11 cellular contexts compared by ENCODE assay signal in the genomic region with DNA sequence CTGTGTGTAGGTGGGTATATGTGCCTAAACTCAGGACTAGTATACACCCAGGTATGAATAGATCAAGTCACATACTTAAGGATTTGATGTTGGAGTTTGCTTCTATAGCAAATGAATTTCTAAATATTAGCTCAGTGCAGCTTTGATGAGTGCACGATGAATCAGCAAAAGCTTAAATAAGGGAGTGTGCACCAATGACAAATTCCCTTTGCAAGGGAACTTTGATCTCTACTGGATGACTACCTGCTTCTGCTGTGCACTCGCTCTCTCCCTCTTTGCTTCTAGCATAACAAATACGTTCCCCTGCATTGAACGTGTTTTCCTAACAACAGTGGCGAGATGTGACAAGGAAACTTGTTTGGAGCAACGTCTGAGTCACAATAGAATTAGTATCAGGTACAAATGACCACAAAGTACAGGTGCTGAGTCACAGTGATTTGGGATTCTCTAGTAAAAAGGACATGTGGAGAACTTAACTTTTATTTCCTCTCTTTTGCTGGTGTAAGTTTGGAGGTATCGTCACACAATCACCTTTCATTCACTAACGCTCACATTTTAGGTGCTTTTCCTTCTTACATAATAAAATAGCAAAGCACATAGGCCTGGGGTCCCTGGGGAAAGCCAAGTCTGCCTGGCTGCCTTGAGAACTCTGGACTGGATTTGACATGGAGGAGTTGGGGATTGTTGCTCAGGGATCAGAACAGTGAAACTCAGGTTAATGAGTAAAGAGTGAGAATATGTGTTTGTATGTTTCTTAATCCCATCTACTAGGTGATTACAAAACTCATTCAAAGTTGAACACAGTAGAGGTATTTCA. TPM values are rescaled to one million over a fixed set of nuclear protein-coding genes. Genes with fewer than 3 reads are reported as not detected.
A peak's percentile ranks its signal among the peaks of the same experiment; 100 is the strongest.
DNase-seq lines count a peak whose midpoint lies in the region; ATAC-seq and TF ChIP-seq lines count a peak whose summit lies in the region.
"Had no signal": no experiment of that assay in that cellular context is flagged by ENCODE, and none has a peak within 500 bp of the region (broad histone marks: within the 10 kb centered on the region; RNA-seq: fewer than 3 reads in every experiment).

No MANE protein-coding gene starts in this region.

- H3K4me1 Mint-ChIP-seq in stimulated activated naive B cell treated with anti-CD40 and anti-IgM and Interleukin-4, amounts not matched to agents 10 μg/mL and 1 μg/mL and 100 μg/mL, for 72 hours, result peaks cover 6 to 11% of the 10 kb centered on the region in 2 donors

- H3K4me3 ChIP-seq in fibroblast of villous mesenchyme (ENCODE audit: low read depth, low read length), result no peak overlapping the region

- ATAC-seq in activated CD4-positive, CD25-positive, alpha-beta regulatory T cell treated with anti-CD3 and anti-CD28 coated beads, Interleukin-2, amount 50 U/mL, for 24 hours, result peak; percentile 79 to 82
- ATAC-seq in stimulated activated naive B cell treated with anti-CD40 and anti-IgM and Interleukin-4, amounts not matched to agents 10 μg/mL and 1 μg/mL and 100 μg/mL, for 72 hours (replicated peaks), result peak in 1 of 2 donors; percentile 25
- ATAC-seq in HG02884 (IDR thresholded peaks at IDR 0.05; ENCODE audit: unreplicated experiment), result no peak
- ATAC-seq in HG03095 (IDR thresholded peaks at IDR 0.05; ENCODE audit: unreplicated experiment), result no peak

- no peaks in the 10 kb centered on the region for H3K36me3 Mint-ChIP-seq in stimulated activated naive B cell treated with anti-CD40 and anti-IgM and Interleukin-4, amounts not matched to agents 10 μg/mL and 1 μg/mL and 100 μg/mL, for 72 hours
- H3K36me3 Mint-ChIP-seq: activated CD4-positive, alpha-beta memory T cell treated with anti-CD3 and anti-CD28 coated beads for 36 hours had no signal

- peak overlapping the region; percentile 80 for H3K27ac ChIP-seq in RWPE1

- POLR2A ChIA-PET in RWPE1 (lab: Yijun Ruan, JAX; ENCODE audit: low non-redundant PET), result no interaction called here

- peaks cover 19 to 22% of the 10 kb centered on the region in 2 donors for H3K27me3 Mint-ChIP-seq in stimulated activated naive B cell treated with anti-CD40 and anti-IgM and Interleukin-4, amounts not matched to agents 10 μg/mL and 1 μg/mL and 100 μg/mL, for 72 hours

- H3K27ac Mint-ChIP-seq in stimulated activated naive B cell treated with anti-CD40 and anti-IgM and Interleukin-4, amounts not matched to agents 10 μg/mL and 1 μg/mL and 100 μg/mL, for 72 hours, result peak overlapping the region; percentile 15
- H3K27ac Mint-ChIP-seq: activated CD4-positive, alpha-beta memory T cell treated with anti-CD3 and anti-CD28 coated beads for 36 hours had no signal

- CTCF ChIA-PET in RWPE1 (lab: Yijun Ruan, JAX), result interaction anchor here (0.6 to 0.7 kb wide), 2 partner anchors 36 to 429 kb away, joined by 3 read pairs; no protein-coding TSS in a partner anchor

- no peak for DNase-seq in activated CD4-positive, CD25-positive, alpha-beta regulatory T cell (lab: John Stamatoyannopoulos, UW)
- DNase-seq in RWPE1 (ENCODE audit: low spot score) (peak; percentile 88), fibroblast of villous mesenchyme (ENCODE audit: low read depth) (peak; percentile 62)
- DNase-seq in stimulated activated naive B cell treated with anti-CD40 and anti-IgM and Interleukin-4, amounts not matched to agents 10 μg/mL and 1 μg/mL and 100 μg/mL, for 72 hours, result no peak
- no peak for DNase-seq in activated CD4-positive, alpha-beta T cell treated with anti-CD3 and anti-CD28 coated beads for 1 hour
- DNase-seq: activated CD4-positive, alpha-beta memory T cell treated with anti-CD3 and anti-CD28 coated beads for 36 hours; occipital lobe had no signal

- no peaks in the 10 kb centered on the region for H3K9me3 Mint-ChIP-seq in stimulated activated naive B cell treated with anti-CD40 and anti-IgM and Interleukin-4, amounts not matched to agents 10 μg/mL and 1 μg/mL and 100 μg/mL, for 72 hours
- H3K9me3 Mint-ChIP-seq: activated CD4-positive, alpha-beta memory T cell treated with anti-CD3 and anti-CD28 coated beads for 36 hours had no signal

- H3K4me3 Mint-ChIP-seq in stimulated activated naive B cell treated with anti-CD40 and anti-IgM and Interleukin-4, amounts not matched to agents 10 μg/mL and 1 μg/mL and 100 μg/mL, for 72 hours, result no peak overlapping the region
- H3K4me3 Mint-ChIP-seq: activated CD4-positive, alpha-beta memory T cell treated with anti-CD3 and anti-CD28 coated beads for 36 hours had no signal

- TF ChIP-seq CTCF in RWPE1 (conservative IDR thresholded peaks at IDR 0.05; ENCODE audit: low read depth) (no peak), fibroblast of villous mesenchyme (IDR thresholded peaks at IDR 0.05; ENCODE audit: insufficient read depth, low read depth, low read length) (no peak)

RNA-seq across cellular contexts. Expression of a gene that starts 49.7 kb away (rescaled TPM):
- total RNA-seq in fibroblast of villous mesenchyme, result under 0.01 TPM in 1 of 2 replicates, not detected in the other
- total RNA-seq: endothelial cell of umbilical vein had no signal

Comparison
In these comparisons a context has a peak if more than half of its experiments do, and no peak if none do; other contexts are left out.
1. ATAC-seq: peak in activated CD4-positive, CD25-positive, alpha-beta regulatory T cell treated with anti-CD3 and anti-CD28 coated beads, Interleukin-2, amount 50 U/mL, for 24 hours (2 of 2); none in HG02884 (single experiment) and HG03095 (single experiment).
2. DNase-seq: peak in RWPE1 (single experiment) and fibroblast of villous mesenchyme (single experiment); none in activated CD4-positive, CD25-positive, alpha-beta regulatory T cell (0 of 4), stimulated activated naive B cell treated with anti-CD40 and anti-IgM and Interleukin-4, amounts not matched to agents 10 μg/mL and 1 μg/mL and 100 μg/mL, for 72 hours (single experiment) and activated CD4-positive, alpha-beta T cell treated with anti-CD3 and anti-CD28 coated beads for 1 hour (single experiment).